ENCODE assay signal across 7 cellular contexts in the genomic region with DNA sequence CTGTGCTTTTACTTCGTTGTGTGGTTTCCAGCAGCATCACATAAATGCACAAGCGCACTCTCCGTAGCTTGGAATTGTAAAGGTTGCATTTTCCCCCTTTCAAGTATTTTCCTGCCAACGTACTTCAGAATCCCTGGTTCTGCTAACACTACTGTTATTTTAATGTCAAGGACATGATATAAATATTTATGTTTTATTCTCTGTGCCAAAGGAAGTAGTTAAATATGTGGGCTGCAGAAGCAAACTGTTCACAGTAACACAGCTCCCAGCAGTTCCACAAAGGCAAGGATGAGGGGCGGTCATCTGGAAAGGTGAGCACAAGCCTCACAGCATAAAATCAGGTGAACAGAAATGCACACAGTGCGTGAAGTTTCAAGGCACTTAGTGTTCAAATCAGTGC.
"Had no signal": no experiment of that assay in that cellular context is flagged by ENCODE, and none has a peak within 500 bp of the region (broad histone marks: within the 10 kb centered on the region; RNA-seq: fewer than 3 reads in every experiment).

No MANE protein-coding gene starts in this region.

- H3K9ac ChIP-seq: GM23248 had no signal

- H3K36me3 ChIP-seq: HAP-1 had no signal

- H3K4me1 ChIP-seq: HAP-1 had no signal

- H3K9me3 ChIP-seq: HAP-1 had no signal

- DNase-seq: GM23248, GOT3, H7, HFFc6, KBM-7 had no signal

- H3K4me3 ChIP-seq: GM23248, HAP-1 had no signal

- H2AFZ ChIP-seq: GM23248 had no signal

- ATAC-seq: HCT116 had no signal

- H3K27ac ChIP-seq: GM23248 had no signal
